In genomic region chrX:133527415-133527814, GRCh38 we compare ENCODE assay signal across 18 cellular contexts.
"Had no signal": no experiment of that assay in that cellular context is flagged by ENCODE, and none has a peak within 500 bp of the region (broad histone marks: within the 10 kb centered on the region; RNA-seq: fewer than 3 reads in every experiment).

No MANE protein-coding gene starts in this region.

- ATAC-seq: activated T-cell treated with anti-CD3 and anti-CD28 coated beads, Interleukin-2, amount 50 U/mL, for 72 hours; effector memory CD8-positive, alpha-beta T cell; gastroesophageal sphincter; lower lobe of right lung had no signal

- DNase-seq: activated CD4-positive, alpha-beta T cell treated with anti-CD3 and anti-CD28 coated beads, Interleukin-2, amount 50 U/mL, for 4 hours; activated effector memory CD4-positive, alpha-beta T cell treated with anti-CD3 and anti-CD28 coated beads, Interleukin-2, amount 50 U/mL, for 16 hours; activated naive CD4-positive, alpha-beta T cell treated with anti-CD3 and anti-CD28 coated beads, Interleukin-2, amount 50 U/mL, for 16 hours; activated T-cell treated with anti-CD3 and anti-CD28 coated beads, Interleukin-2, amount 50 U/mL, for 72 hours; dermis blood vessel endothelial cell; effector memory CD8-positive, alpha-beta T cell; erythroblast; lower lobe of right lung; midbrain; stimulated activated CD4-positive, alpha-beta T cell treated with anti-CD3 and anti-CD28 coated beads, Interleukin-2, amount 100 ng/mL, for 24 hours; stimulated activated naive CD4-positive, alpha-beta T cell treated with Interleukin-2 at 50 U/mL for 16 hours; substantia nigra; uterus; WERI-Rb-1 had no signal

- H3K4me1 ChIP-seq: ascending aorta, gastroesophageal sphincter, lower lobe of right lung, tibial nerve, uterus had no signal

- H3K36me3 ChIP-seq: ascending aorta, cardiac muscle cell, gastroesophageal sphincter, lower lobe of right lung, tibial nerve, uterus, WERI-Rb-1 had no signal

- H3K27ac ChIP-seq: ascending aorta, cardiac muscle cell, gastroesophageal sphincter, lower lobe of right lung, tibial nerve, uterus, WERI-Rb-1 had no signal

- H3K9me3 ChIP-seq: ascending aorta, gastroesophageal sphincter, lower lobe of right lung, tibial nerve, uterus had no signal

- H3K4me3 ChIP-seq: ascending aorta, cardiac muscle cell, gastroesophageal sphincter, lower lobe of right lung, tibial nerve, uterus had no signal

- H3K27me3 ChIP-seq: ascending aorta, cardiac muscle cell, gastroesophageal sphincter, tibial nerve, uterus had no signal
